ENCODE assay signal across 8 cellular contexts in genomic region chr22:30634477-30635233, GRCh38.
DNase-seq lines count a peak whose midpoint lies in the region; ATAC-seq and TF ChIP-seq lines count a peak whose summit lies in the region.

No MANE protein-coding gene starts in this region.

- peak overlapping the region; percentile 58 for H3K4me3 ChIP-seq in choroid plexus epithelial cell (ENCODE audit: low read depth, low read length)

- peak; percentile 97 for TF ChIP-seq CTCF in choroid plexus epithelial cell (conservative IDR thresholded peaks at IDR 0.05; ENCODE audit: low read depth, low read length)

- peak; percentile 94 for DNase-seq in Ammon's horn (ENCODE audit: low spot score)
- peak; percentile 83 to 95 for DNase-seq in NCI-H524 (lab: John Stamatoyannopoulos, UW)
- peak; percentile 87 to 91 for DNase-seq in activated CD4-positive, alpha-beta T cell treated with anti-CD3 and anti-CD28 coated beads for 4 hours
- peak; percentile 91 for DNase-seq in choroid plexus epithelial cell (ENCODE audit: low read depth)
- DNase-seq in left kidney (ENCODE audit: low read depth, low spot score), result peak; percentile 90
- DNase-seq in stimulated activated CD4-positive, alpha-beta T cell treated with anti-CD3 and anti-CD28 coated beads, Interleukin-1b, Interleukin-23, amount 100 ng/mL, for 4 hours (ENCODE audit: low read depth in 2 of 2), result peak; percentile 92 to 94

- ATAC-seq in GM19025 (IDR thresholded peaks at IDR 0.05; ENCODE audit: low read depth, unreplicated experiment), result peak; percentile 46
- peak; percentile 43 for ATAC-seq in HG03342 (IDR thresholded peaks at IDR 0.05; ENCODE audit: unreplicated experiment)

Comparison
In these comparisons a context has a peak if more than half of its experiments do, and no peak if none do; other contexts are left out.
1. Peak in every context shown above with its lines: DNase-seq, ATAC-seq and H3K4me3 ChIP-seq.